In genomic region chr6:20401403-20402180, GRCh38 we compare ENCODE assay signal across 8 cellular contexts. TPM values are rescaled to one million over a fixed set of nuclear protein-coding genes. Genes with fewer than 3 reads are reported as not detected.
DNase-seq lines count a peak whose midpoint lies in the region; ATAC-seq and TF ChIP-seq lines count a peak whose summit lies in the region.

E2F3 (plus strand) TSS chr6:20401879; CDS start chr6:20402233, 354 bp downstream.

- peaks cover 14% of the 10 kb centered on the region for H3K36me3 Mint-ChIP-seq in activated CD4-positive, alpha-beta T cell treated with anti-CD3 and anti-CD28 coated beads, Interleukin-2, amount 10 ng/mL, durations not matched to agents 24 days and 14 days (ENCODE audit: low read depth)

- peak; percentile 100 for DNase-seq in BJ (ENCODE audit: low read depth)
- DNase-seq in NCI-H526 treated with DMSO at 0.1 percent for 48 hours (lab: John Stamatoyannopoulos, UW): peak; percentile 99
- DNase-seq in activated CD4-positive, alpha-beta T cell treated with anti-CD3 and anti-CD28 coated beads, Interleukin-2, amount 10 ng/mL, durations not matched to agents 24 days and 14 days: peak; percentile 100
- peak; percentile 100 for DNase-seq in colonic mucosa
- peak; percentile 92 to 98 for DNase-seq in stimulated activated CD4-positive, alpha-beta T cell treated with anti-CD3 and anti-CD28 coated beads, Interleukin-1b, Interleukin-23, amount 100 ng/mL, for 4 hours (ENCODE audit: low read depth in 2 of 2)

- H3K9me3 ChIP-seq in colonic mucosa: no peaks in the 10 kb centered on the region

- H3K4me1 Mint-ChIP-seq in activated CD4-positive, alpha-beta T cell treated with anti-CD3 and anti-CD28 coated beads, Interleukin-2, amount 10 ng/mL, durations not matched to agents 24 days and 14 days: peaks cover 28% of the 10 kb centered on the region

- peak within 1 kb of the TSS; percentile 99 for H3K27ac Mint-ChIP-seq in activated CD4-positive, alpha-beta T cell treated with anti-CD3 and anti-CD28 coated beads, Interleukin-2, amount 10 ng/mL, durations not matched to agents 24 days and 14 days

- peak within 1 kb of the TSS; percentile 83 to 96 for H3K9ac ChIP-seq in colonic mucosa (ENCODE audit: low read depth in 2 of 2, low read length in 2 of 2)

- no peaks in the 10 kb centered on the region for H3K4me1 ChIP-seq in colonic mucosa

- H3K9me3 Mint-ChIP-seq in activated CD4-positive, alpha-beta T cell treated with anti-CD3 and anti-CD28 coated beads, Interleukin-2, amount 10 ng/mL, durations not matched to agents 24 days and 14 days: no peaks in the 10 kb centered on the region

- TF ChIP-seq CTCF in BJ (IDR thresholded peaks at IDR 0.05; ENCODE audit: insufficient read depth, low read depth, low read length) (no peak), colonic mucosa (IDR thresholded peaks at IDR 0.05) (no peak)

- no peaks in the 10 kb centered on the region for H3K27me3 Mint-ChIP-seq in activated CD4-positive, alpha-beta T cell treated with anti-CD3 and anti-CD28 coated beads, Interleukin-2, amount 10 ng/mL, durations not matched to agents 24 days and 14 days

- H3K27me3 ChIP-seq in BJ (ENCODE audit: control insufficient read depth, insufficient read depth, low read length) (no peaks in the 10 kb centered on the region), colonic mucosa (no peaks in the 10 kb centered on the region), layer of hippocampus (ENCODE audit: control insufficient read depth, insufficient read depth, low read length) (no peaks in the 10 kb centered on the region)

- POLR2A ChIA-PET in BJ (lab: Charles Lee): no interaction called here

- H3K27ac ChIP-seq in colonic mucosa (peak within 1 kb of the TSS; percentile 83), layer of hippocampus (ENCODE audit: low read depth, low read length) (peak within 1 kb of the TSS; percentile 21)

- CTCF ChIA-PET in BJ (lab: Yijun Ruan, JAX): interaction anchor here (2.3 kb wide), 1 partner anchor 126 kb away, joined by 5 read pairs; no protein-coding TSS in a partner anchor

- H3K36me3 ChIP-seq in BJ (ENCODE audit: control insufficient read depth, insufficient read depth, low read length) (no peaks in the 10 kb centered on the region; the same call in 1 of the 2 replicates), colonic mucosa (no peaks in the 10 kb centered on the region)

- peak within 1 kb of the TSS; percentile 94 for H3K4me3 Mint-ChIP-seq in activated CD4-positive, alpha-beta T cell treated with anti-CD3 and anti-CD28 coated beads, Interleukin-2, amount 10 ng/mL, durations not matched to agents 24 days and 14 days

- H3K4me3 ChIP-seq in BJ (ENCODE audit: low read depth, low read length) (peak within 1 kb of the TSS; percentile 82), colonic mucosa (peak within 1 kb of the TSS; percentile 79)

- intact Hi-C loops in activated CD4-positive, alpha-beta T cell treated with anti-CD3 and anti-CD28 coated beads, Interleukin-2, amount 10 ng/mL, durations not matched to agents 24 days and 14 days (cut with micrococcal nuclease): loop anchor here (1.0 to 5.0 kb wide), 7 partner anchors 35 to 1186 kb away; partner anchors contain the start of genes CDKAL1 and MBOAT1
- intact Hi-C loops in colonic mucosa (cut with DNase I): no loop called here

- ATAC-seq in GM19324 (IDR thresholded peaks at IDR 0.05; ENCODE audit: low FRiP score, unreplicated experiment) (peak; percentile 91), HG03469 (IDR thresholded peaks at IDR 0.05; ENCODE audit: unreplicated experiment) (peak; percentile 84)

RNA-seq across cellular contexts. Expression of gene E2F3, which starts in this region (rescaled TPM):
- 7.0 and 8.1 TPM in 2 replicates for polyA plus RNA-seq in BJ (2011; rRNA removed)
- 6.4 and 6.7 TPM in 2 replicates for polyA minus RNA-seq in BJ (2011; rRNA and poly(A)+ RNA removed)
- total RNA-seq in activated CD4-positive, alpha-beta T cell treated with anti-CD3 and anti-CD28 coated beads, Interleukin-2, amount 10 ng/mL, durations not matched to agents 24 days and 14 days: 27.1 and 28.0 TPM in 2 replicates
- total RNA-seq in colonic mucosa: 10 to 100 TPM in 1 of 2 donors, 1 to 10 TPM in 1; 10.0 to 11.2 TPM

Comparison
In these comparisons a context has a peak if more than half of its experiments do, and no peak if none do; other contexts are left out.
1. Peak in every context shown above with its lines: DNase-seq, ATAC-seq, H3K4me3 ChIP-seq and H3K27ac ChIP-seq.